In the genomic region with DNA sequence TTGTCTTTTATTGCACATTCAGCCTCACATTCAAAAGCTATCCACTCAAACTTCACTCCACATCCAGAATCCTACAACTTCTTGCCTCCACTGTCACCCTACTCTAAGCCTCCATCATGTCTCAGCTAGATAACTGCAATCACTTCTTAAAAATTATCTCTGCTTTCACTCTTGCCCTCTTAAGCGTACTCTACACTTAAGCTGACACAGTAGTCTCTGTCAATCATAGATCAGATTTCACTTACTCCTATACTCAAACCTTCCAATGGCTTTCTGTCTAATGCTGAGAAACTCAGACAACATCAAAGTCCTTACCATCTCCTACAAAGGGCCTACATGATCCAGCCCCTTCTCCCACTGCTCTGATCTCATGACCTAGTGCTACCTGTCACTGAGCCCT, we compare ENCODE assay signal across 26 cellular contexts.
"Had no signal": no experiment of that assay in that cellular context is flagged by ENCODE, and none has a peak within 500 bp of the region (broad histone marks: within the 10 kb centered on the region; RNA-seq: fewer than 3 reads in every experiment).

No MANE protein-coding gene starts in this region.

- DNase-seq: activated CD4-positive, alpha-beta T cell treated with anti-CD3 and anti-CD28 coated beads for 4 hours; activated CD8-positive, alpha-beta memory T cell treated with anti-CD3 and anti-CD28 coated beads, Interleukin-2, amount 10 ng/mL, durations not matched to agents 7 days and 5 days; activated effector memory CD4-positive, alpha-beta T cell treated with anti-CD3 and anti-CD28 coated beads, Interleukin-2, amount 50 U/mL, for 16 hours; activated naive CD4-positive, alpha-beta T cell treated with Interleukin-2 at 50 U/mL for 16 hours; activated naive CD8-positive, alpha-beta T cell treated with anti-CD3 and anti-CD28 coated beads, Interleukin-2, amount 50 U/mL, for 24 hours; activated T-cell treated with anti-CD3 and anti-CD28 coated beads, Interleukin-2, amount 50 U/mL, for 4 hours; amniotic stem cell; body of pancreas; Kasumi-1; NCI-H1048; NCI-H146; NCI-H187 treated with DMSO at 0.1 percent for 48 hours; NCI-H2081 treated with DMSO at 0.1 percent for 48 hours; NCI-H2171 treated with DMSO at 0.1 percent for 48 hours; NCI-H226; NCI-H510A; SHP77; SW 1271 had no signal

- ATAC-seq: activated CD4-positive, CD25-positive, alpha-beta regulatory T cell treated with anti-CD3 and anti-CD28 coated beads, Interleukin-2, amount 50 U/mL, for 24 hours; activated CD8-positive, alpha-beta memory T cell treated with anti-CD3 and anti-CD28 coated beads, Interleukin-2, amount 10 ng/mL, durations not matched to agents 7 days and 5 days; activated naive CD4-positive, alpha-beta T cell treated with anti-CD3 and anti-CD28 coated beads, Interleukin-2, amount 50 U/mL, for 72 hours; activated naive CD8-positive, alpha-beta T cell treated with anti-CD3 and anti-CD28 coated beads, Interleukin-2, amount 50 U/mL, for 24 hours; activated T-cell treated with anti-CD3 and anti-CD28 coated beads, Interleukin-2, amount 50 U/mL, for 4 hours; body of pancreas; SK-N-SH treated with all-trans-retinoic acid at 6 μM for 48 hours had no signal

- H3K27me3 ChIP-seq: ascending aorta, body of pancreas had no signal

- H3K4me1 ChIP-seq: ascending aorta, SJSA1 had no signal

- H3K4me1 Mint-ChIP-seq: activated naive CD8-positive, alpha-beta T cell treated with anti-CD3 and anti-CD28 coated beads, Interleukin-2, amount 50 U/mL, for 24 hours; central memory CD8-positive, alpha-beta T cell had no signal

- H3K27ac ChIP-seq: ascending aorta, body of pancreas, SJSA1 had no signal

- H3K27ac Mint-ChIP-seq: activated CD8-positive, alpha-beta memory T cell treated with anti-CD3 and anti-CD28 coated beads, Interleukin-2, amount 10 ng/mL, durations not matched to agents 7 days and 5 days; activated naive CD8-positive, alpha-beta T cell treated with anti-CD3 and anti-CD28 coated beads, Interleukin-2, amount 50 U/mL, for 24 hours; T-helper 1 cell treated with Interleukin-12 subunit alpha and Interleukin-12 subunit beta and Interleukin-4 antibody, amounts not matched to agents 30 μg/mL and 1 μg/mL, for 36 hours had no signal

- FAIRE-seq: RCC 7860 had no signal

- H3K4me3 Mint-ChIP-seq: activated CD8-positive, alpha-beta memory T cell treated with anti-CD3 and anti-CD28 coated beads, Interleukin-2, amount 10 ng/mL, durations not matched to agents 7 days and 5 days; activated naive CD8-positive, alpha-beta T cell treated with anti-CD3 and anti-CD28 coated beads, Interleukin-2, amount 50 U/mL, for 24 hours; activated T-cell treated with anti-CD3 and anti-CD28 coated beads, Interleukin-2, amount 50 U/mL, for 4 hours; central memory CD8-positive, alpha-beta T cell; T-helper 1 cell treated with Interleukin-12 subunit alpha and Interleukin-12 subunit beta and Interleukin-4 antibody, amounts not matched to agents 30 μg/mL and 1 μg/mL, for 36 hours had no signal

- H3K27me3 Mint-ChIP-seq: activated CD8-positive, alpha-beta memory T cell treated with anti-CD3 and anti-CD28 coated beads, Interleukin-2, amount 10 ng/mL, durations not matched to agents 7 days and 5 days; activated naive CD8-positive, alpha-beta T cell treated with anti-CD3 and anti-CD28 coated beads, Interleukin-2, amount 50 U/mL, for 24 hours; central memory CD8-positive, alpha-beta T cell had no signal

- H3K4me3 ChIP-seq: ascending aorta, body of pancreas, SJSA1 had no signal

- H3K36me3 ChIP-seq: ascending aorta had no signal
